In genomic region chr7:151368136-151368571, GRCh38 we compare ENCODE assay signal across 8 cellular contexts. TPM values are rescaled to one million over a fixed set of nuclear protein-coding genes. Genes with fewer than 3 reads are reported as not detected.
DNase-seq lines count a peak whose midpoint lies in the region; ATAC-seq and TF ChIP-seq lines count a peak whose summit lies in the region.

No MANE protein-coding gene starts in this region.

- H3K4me1 ChIP-seq in DND-41 (ENCODE audit: insufficient read depth, low read length) (peaks cover 11% of the 10 kb centered on the region), OCI-LY1 (ENCODE audit: insufficient read depth, low read length, severe bottlenecking) (peaks cover 4% of the 10 kb centered on the region)

- H3K9ac ChIP-seq in DND-41 (ENCODE audit: low read depth, low read length) (no peak overlapping the region), OCI-LY1 (ENCODE audit: low read length) (no peak overlapping the region), neural cell (ENCODE audit: low read length) (no peak overlapping the region)

- H3F3A ChIP-seq in OCI-LY1 (ENCODE audit: insufficient read depth, low read length) (no peaks in the 10 kb centered on the region), neural cell (ENCODE audit: insufficient read depth, low read length, poor library complexity, severe bottlenecking) (no peaks in the 10 kb centered on the region)

- peaks cover 41% of the 10 kb centered on the region for H3K36me3 ChIP-seq in DND-41 (ENCODE audit: insufficient read depth, low read length)
- H3K36me3 ChIP-seq in OCI-LY1 (ENCODE audit: insufficient read depth, low read length), result peaks cover 8% of the 10 kb centered on the region
- no peaks in the 10 kb centered on the region for H3K36me3 ChIP-seq in neural cell (ENCODE audit: insufficient read depth, low read length)

- H3K9me2 ChIP-seq in OCI-LY1 (ENCODE audit: low read depth, low read length) (no peaks in the 10 kb centered on the region), neural cell (ENCODE audit: insufficient read depth, low read length) (no peaks in the 10 kb centered on the region)

- H3K4me3 ChIP-seq in DND-41 (ENCODE audit: low read depth in 1 of 2, low read length in 2 of 2) (no peak overlapping the region), OCI-LY1 (ENCODE audit: low read depth, low read length, poor library complexity, severe bottlenecking) (no peak overlapping the region), neural cell (ENCODE audit: low read length) (no peak overlapping the region)

- no peak for TF ChIP-seq EP300 in neural cell (conservative IDR thresholded peaks at IDR 0.05; ENCODE audit: poor library complexity, severe bottlenecking)

- H3K9me3 ChIP-seq in DND-41 (ENCODE audit: insufficient read depth, low read length, severe bottlenecking) (no peaks in the 10 kb centered on the region), OCI-LY1 (ENCODE audit: low read length) (no peaks in the 10 kb centered on the region), neural cell (ENCODE audit: low read length) (no peaks in the 10 kb centered on the region)

- H3K79me2 ChIP-seq in DND-41 (ENCODE audit: insufficient read depth, low read length), result no peaks in the 10 kb centered on the region
- no peaks in the 10 kb centered on the region for H3K79me2 ChIP-seq in OCI-LY1 (ENCODE audit: insufficient read depth, low read length)
- H3K79me2 ChIP-seq in neural cell (replicated peaks; ENCODE audit: insufficient read depth, low read length), result no peaks in the 10 kb centered on the region

- H2AFZ ChIP-seq in DND-41 (ENCODE audit: low read depth, low read length) (no peak overlapping the region), OCI-LY1 (ENCODE audit: low read length) (no peak overlapping the region), neural cell (ENCODE audit: low read depth, low read length) (no peak overlapping the region)

- H3K4me2 ChIP-seq in DND-41 (ENCODE audit: insufficient read depth, low read length), result no peak overlapping the region
- no peak overlapping the region for H3K4me2 ChIP-seq in OCI-LY1 (ENCODE audit: low read length)
- no peak overlapping the region for H3K4me2 ChIP-seq in neural cell (ENCODE audit: low read length)

- peak; percentile 95 for TF ChIP-seq CTCF in DND-41 (IDR thresholded peaks at IDR 0.05; ENCODE audit: borderline replicate concordance, extremely low read depth, low read length, poor library complexity, severe bottlenecking)
- peak; percentile 99 for TF ChIP-seq CTCF in OCI-LY1 (IDR thresholded peaks at IDR 0.05; ENCODE audit: low read length)
- TF ChIP-seq CTCF in neural cell (IDR thresholded peaks at IDR 0.05; ENCODE audit: poor library complexity, severe bottlenecking), result peak; percentile 88

- DNase-seq in DND-41 (peak; percentile 76), HPDE6-E6E7 (ENCODE audit: extremely low spot score) (peak; percentile 76), activated T-cell treated with anti-CD3 and anti-CD28 coated beads for 48 hours (ENCODE audit: low read depth) (peak; percentile 67), fibroblast of gingiva (ENCODE audit: low read depth) (peak; percentile 49)
- DNase-seq in stimulated activated naive CD8-positive, alpha-beta T cell treated with anti-CD3 and anti-CD28 coated beads, Interleukin-15, Interleukin-2, amounts not matched to agents 100 U/mL and 50 U/mL, for 24 hours, result peak; percentile 83

- peak; percentile 97 for ATAC-seq in DND-41 (ENCODE audit: insufficient read depth, low read depth)
- ATAC-seq in GM21390 (IDR thresholded peaks at IDR 0.05; ENCODE audit: unreplicated experiment), result peak; percentile 93
- ATAC-seq in stimulated activated naive CD8-positive, alpha-beta T cell treated with anti-CD3 and anti-CD28 coated beads, Interleukin-15, Interleukin-2, amounts not matched to agents 100 U/mL and 50 U/mL, for 24 hours, result peak; percentile 97

- TF ChIP-seq RAD21 in neural cell (conservative IDR thresholded peaks at IDR 0.05), result peak; percentile 79

- H3K27ac ChIP-seq in DND-41 (ENCODE audit: low read length) (peak overlapping the region; percentile 19), OCI-LY1 (ENCODE audit: low read depth, low read length, poor library complexity, severe bottlenecking) (no peak overlapping the region), neural cell (ENCODE audit: low read length) (no peak overlapping the region)

- H3K27me3 ChIP-seq in DND-41 (ENCODE audit: insufficient read depth, low read length, poor library complexity) (no peaks in the 10 kb centered on the region), OCI-LY1 (ENCODE audit: insufficient read depth, low read length) (no peaks in the 10 kb centered on the region), neural cell (ENCODE audit: insufficient read depth, low read depth, low read length) (no peaks in the 10 kb centered on the region)

- H4K20me1 ChIP-seq in DND-41 (ENCODE audit: insufficient read depth, low read length), result no peaks in the 10 kb centered on the region
- H4K20me1 ChIP-seq in OCI-LY1 (ENCODE audit: insufficient read depth, low read length), result no peaks in the 10 kb centered on the region
- no peaks in the 10 kb centered on the region for H4K20me1 ChIP-seq in neural cell (ENCODE audit: insufficient read depth)

TF ChIP-seq in neural cell, 6 proteins besides CTCF, POLR2A, EP300 and RAD21:
- TF ChIP-seq MXI1 (conservative IDR thresholded peaks at IDR 0.05; ENCODE audit: poor library complexity, severe bottlenecking) (peak; percentile 32), SMC3 (conservative IDR thresholded peaks at IDR 0.05; ENCODE audit: poor library complexity) (peak; percentile 92), POLR2AphosphoS5 (IDR thresholded peaks at IDR 0.05) (no peak), TAF1 (IDR thresholded peaks at IDR 0.05; ENCODE audit: low read depth) (no peak)

RNA-seq across cellular contexts. Expression of gene NUB1, which starts 26.5 kb away (rescaled TPM):
- 40.0 and 48.4 TPM in 2 replicates for polyA plus RNA-seq in neural cell
- polyA minus RNA-seq in neural cell, result 38.2 and 41.1 TPM in 2 replicates

RNA-seq across cellular contexts. Expression of gene WDR86, which starts 41.7 kb away (rescaled TPM):
- 45.6 and 46.2 TPM in 2 replicates for polyA plus RNA-seq in neural cell
- polyA minus RNA-seq in neural cell, result 54.0 and 58.0 TPM in 2 replicates
